In genomic region chr7:154931906-154932305, GRCh38 we compare ENCODE assay signal across 15 cellular contexts.
"Had no signal": no experiment of that assay in that cellular context is flagged by ENCODE, and none has a peak within 500 bp of the region (broad histone marks: within the 10 kb centered on the region; RNA-seq: fewer than 3 reads in every experiment).

No MANE protein-coding gene starts in this region.

- ATAC-seq: activated T-helper 17 cell treated with anti-CD3 and anti-CD28 coated beads, Interleukin-2, amount 50 U/mL, for 72 hours; left colon; natural killer cell treated with Interleukin-12 subunit alpha and Interleukin-12 subunit beta and Interleukin-15 and Interleukin-18, amount 100 ng/mL, for 72 hours; T-helper 17 cell had no signal

- H3K4me3 Mint-ChIP-seq: activated B cell treated with CpG ODN at 0.5 μM for 24 hours; activated CD4-positive, alpha-beta T cell treated with anti-CD3 and anti-CD28 coated beads, Interleukin-2, amount 10 ng/mL, durations not matched to agents 24 days and 14 days; activated naive CD4-positive, alpha-beta T cell treated with anti-CD3 and anti-CD28 coated beads for 36 hours; activated T-helper 17 cell treated with anti-CD3 and anti-CD28 coated beads, Interleukin-2, amount 50 U/mL, for 72 hours; natural killer cell treated with Interleukin-12 subunit alpha and Interleukin-12 subunit beta and Interleukin-15 and Interleukin-18, amount 100 ng/mL, for 72 hours; T-helper 17 cell had no signal

- H3K27me3 Mint-ChIP-seq: activated B cell treated with CpG ODN at 0.5 μM for 24 hours; activated T-helper 17 cell treated with anti-CD3 and anti-CD28 coated beads, Interleukin-2, amount 50 U/mL, for 72 hours; T-helper 17 cell had no signal

- DNase-seq: activated B cell treated with CpG ODN at 0.5 μM for 24 hours; activated CD4-positive, alpha-beta T cell treated with anti-CD3 and anti-CD28 coated beads, Interleukin-2, amount 10 ng/mL, durations not matched to agents 24 days and 14 days; activated naive CD4-positive, alpha-beta T cell treated with anti-CD3 and anti-CD28 coated beads for 36 hours; anterior cingulate cortex; hypothalamus; left colon; mammary epithelial cell; nucleus accumbens; sigmoid colon; stimulated activated CD4-positive, alpha-beta T cell treated with anti-CD3 and anti-CD28 coated beads, Interleukin-12 subunit alpha, Interleukin-12 subunit beta, amount 100 ng/mL, for 4 hours; stimulated activated naive CD4-positive, alpha-beta T cell; T-helper 17 cell; upper lobe of left lung had no signal

- H3K27ac Mint-ChIP-seq: activated B cell treated with CpG ODN at 0.5 μM for 24 hours; activated CD4-positive, alpha-beta T cell treated with anti-CD3 and anti-CD28 coated beads, Interleukin-2, amount 10 ng/mL, durations not matched to agents 24 days and 14 days; activated naive CD4-positive, alpha-beta T cell treated with anti-CD3 and anti-CD28 coated beads for 36 hours; activated T-helper 17 cell treated with anti-CD3 and anti-CD28 coated beads, Interleukin-2, amount 50 U/mL, for 72 hours; natural killer cell treated with Interleukin-12 subunit alpha and Interleukin-12 subunit beta and Interleukin-15 and Interleukin-18, amount 100 ng/mL, for 72 hours; T-helper 17 cell had no signal
